ENCODE assay signal across 15 cellular contexts in the genomic region with DNA sequence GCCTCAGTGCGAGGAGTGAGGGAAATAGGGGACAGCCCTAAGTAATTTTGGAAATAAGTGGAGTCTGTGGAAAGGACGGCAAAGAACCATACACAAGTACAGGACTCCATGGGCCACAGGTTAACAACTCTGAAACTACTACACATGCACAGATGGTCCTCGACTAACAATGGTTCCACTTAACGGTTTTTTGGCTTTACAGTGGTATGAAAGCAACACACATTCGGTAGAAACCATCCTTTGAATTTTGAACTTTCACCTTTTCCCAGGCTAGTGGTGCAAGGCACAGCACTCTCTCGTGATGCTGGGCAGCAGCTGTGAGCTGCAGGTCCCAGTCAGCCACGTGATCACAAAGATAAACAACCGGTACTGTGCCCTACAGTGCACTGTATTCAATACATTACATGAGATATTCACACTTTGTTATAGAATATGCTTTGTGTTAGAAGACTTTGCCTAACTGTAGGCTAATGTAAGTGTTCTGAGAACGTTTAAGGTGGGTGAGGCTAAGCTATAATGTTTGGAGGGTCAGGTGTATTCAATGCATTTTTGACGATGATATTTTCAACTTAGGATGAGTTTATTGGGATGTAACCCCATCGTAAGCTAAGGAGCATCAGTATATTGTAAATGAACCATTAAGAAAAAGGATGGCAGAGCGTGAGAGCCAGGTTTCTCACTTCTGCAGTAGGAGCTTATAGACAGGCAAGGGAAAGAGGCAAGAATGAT. TPM values are rescaled to one million over a fixed set of nuclear protein-coding genes. Genes with fewer than 3 reads are reported as not detected.
DNase-seq lines count a peak whose midpoint lies in the region; ATAC-seq, FAIRE-seq and TF ChIP-seq lines count a peak whose summit lies in the region.
"Had no signal": no experiment of that assay in that cellular context is flagged by ENCODE, and none has a peak within 500 bp of the region (broad histone marks: within the 10 kb centered on the region; RNA-seq: fewer than 3 reads in every experiment).

No MANE protein-coding gene starts in this region.

- BruUV-seq in K562 (replicated peaks; lab: Mats Ljungman, UMichigan): no TSS peak

- peak overlapping the region; percentile 52 for H3K27ac ChIP-seq in KOPT-K1 (ENCODE audit: low read depth, low read length, poor library complexity, severe bottlenecking)
- H3K27ac ChIP-seq in K562 (ENCODE audit: extremely low read depth, low read depth, low read length): no peak overlapping the region
- no peak overlapping the region for H3K27ac ChIP-seq in naive thymus-derived CD4-positive, alpha-beta T cell (ENCODE audit: low read depth, low read length)
- H3K27ac ChIP-seq: ovary had no signal

- H3K9me3 ChIP-seq in KOPT-K1 (ENCODE audit: insufficient read depth, low read length, poor library complexity, severe bottlenecking): peaks cover 21% of the 10 kb centered on the region
- H3K9me3 ChIP-seq in K562 (replicated peaks; ENCODE audit: control insufficient read depth, insufficient read depth, low read depth, low read length): peaks cover 3% of the 10 kb centered on the region; the same call in 1 of the 2 replicates
- H3K9me3 ChIP-seq in naive thymus-derived CD4-positive, alpha-beta T cell (ENCODE audit: control insufficient read depth in 2 of 3, low read length in 3 of 3): no peaks in the 10 kb centered on the region
- H3K9me3 ChIP-seq: ovary had no signal

- no peak for TF ChIP-seq CTCF in K562 (IDR thresholded peaks at IDR 0.05 in 2 of 3, conservative IDR thresholded peaks at IDR 0.05 in 1 of 3; ENCODE audit: insufficient read depth in 2 of 3, low read depth in 1 of 3, low read length in 3 of 3)

- ATAC-seq in K562: no peak
- no peak for ATAC-seq in naive thymus-derived CD4-positive, alpha-beta T cell

- no peaks in the 10 kb centered on the region for H4K20me1 ChIP-seq in K562 (replicated peaks; ENCODE audit: control insufficient read depth, insufficient read depth, low read length)

- no peak for TF ChIP-seq RAD21 in K562 (CRISPR knock-in tag; conservative IDR thresholded peaks at IDR 0.05 in 1 of 2, IDR thresholded peaks at IDR 0.05 in 1 of 2)

- H3K4me1 Mint-ChIP-seq in naive thymus-derived CD4-positive, alpha-beta T cell: peaks cover 0 to 2% (median 0%) of the 10 kb centered on the region in 7 donors

- under 1% methylated on average over 12 of the region's 12 CpGs for WGBS in K562 (ENCODE audit: insufficient coverage, low coverage, missing lambda C conversion rate)

- H3K27ac Mint-ChIP-seq in naive thymus-derived CD4-positive, alpha-beta T cell: no peak overlapping the region
- H3K27ac Mint-ChIP-seq: activated T-cell treated with anti-CD3 and anti-CD28 coated beads, Interleukin-2, amount 50 U/mL, for 24 hours; dendritic cell treated with granulocyte-macrophage colony-stimulating factor and Interleukin-4, amounts not matched to agents 40 ng/mL and 50 ng/mL, for 4 days had no signal

- H3K27me3 Mint-ChIP-seq in naive thymus-derived CD4-positive, alpha-beta T cell: no peaks in the 10 kb centered on the region
- H3K27me3 Mint-ChIP-seq: activated T-cell treated with anti-CD3 and anti-CD28 coated beads, Interleukin-2, amount 50 U/mL, for 24 hours; dendritic cell treated with granulocyte-macrophage colony-stimulating factor and Interleukin-4, amounts not matched to agents 40 ng/mL and 50 ng/mL, for 4 days had no signal

- no peak overlapping the region for H3K4me3 ChIP-seq in K562
- no peak overlapping the region for H3K4me3 ChIP-seq in naive thymus-derived CD4-positive, alpha-beta T cell (ENCODE audit: low read length)
- H3K4me3 ChIP-seq: ovary had no signal

- peaks cover 0 to under 1% (median 0%) of the 10 kb centered on the region in 5 donors for H3K36me3 Mint-ChIP-seq in naive thymus-derived CD4-positive, alpha-beta T cell

- H3K27me3 ChIP-seq in K562 (ENCODE audit: control insufficient read depth in 2 of 2, insufficient read depth in 2 of 2, low read length in 2 of 2): peaks cover 13 to 15% of the 10 kb centered on the region in 2 experiments
- no peaks in the 10 kb centered on the region for H3K27me3 ChIP-seq in naive thymus-derived CD4-positive, alpha-beta T cell (ENCODE audit: control insufficient read depth in 2 of 2, insufficient read depth in 2 of 2, low read length in 2 of 2)
- H3K27me3 ChIP-seq: ovary had no signal

- no peak overlapping the region for H3K4me3 Mint-ChIP-seq in naive thymus-derived CD4-positive, alpha-beta T cell
- H3K4me3 Mint-ChIP-seq: activated T-cell treated with anti-CD3 and anti-CD28 coated beads, Interleukin-2, amount 50 U/mL, for 24 hours; dendritic cell treated with granulocyte-macrophage colony-stimulating factor and Interleukin-4, amounts not matched to agents 40 ng/mL and 50 ng/mL, for 4 days had no signal

- FAIRE-seq in K562 (lab: Jason Lieb, UNC): no peak
- FAIRE-seq: urothelium cell line had no signal

- no peak for TF ChIP-seq EP300 in K562 (IDR thresholded peaks at IDR 0.05; ENCODE audit: low read length)

- H2AFZ ChIP-seq in K562 (ENCODE audit: low read depth, low read length): no peak overlapping the region

- H3K79me2 ChIP-seq in K562 (ENCODE audit: control insufficient read depth, insufficient read depth, low read length): no peaks in the 10 kb centered on the region

- H3K36me3 ChIP-seq in KOPT-K1 (ENCODE audit: insufficient read depth, low read length) (no peaks in the 10 kb centered on the region), K562 (ENCODE audit: control insufficient read depth, insufficient read depth, low read length) (no peaks in the 10 kb centered on the region)
- H3K36me3 ChIP-seq in naive thymus-derived CD4-positive, alpha-beta T cell (ENCODE audit: control insufficient read depth in 2 of 3, insufficient read depth in 3 of 3, low read length in 3 of 3): no peaks in the 10 kb centered on the region
- H3K36me3 ChIP-seq: ovary had no signal

- intact Hi-C loops in K562 (cut with micrococcal nuclease): no loop called here
- intact Hi-C loops in naive thymus-derived CD4-positive, alpha-beta T cell (cut with micrococcal nuclease): no loop called here

- CTCF ChIA-PET in K562 (lab: Yijun Ruan, JAX; ENCODE audit: low intra/inter-chr PET ratio): no interaction called here
- CTCF ChIA-PET in naive thymus-derived CD4-positive, alpha-beta T cell (lab: Charles Lee): no interaction called here

- peaks cover 0 to 22% (median 10%) of the 10 kb centered on the region in 11 donors for H3K9me3 Mint-ChIP-seq in naive thymus-derived CD4-positive, alpha-beta T cell

- H3K9me1 ChIP-seq in K562 (ENCODE audit: control insufficient read depth, insufficient read depth, low read length): no peaks in the 10 kb centered on the region

- in situ Hi-C loops in K562 (cut with MboI): no loop called here

- peak; percentile 63 for DNase-seq in COLO668 (lab: John Stamatoyannopoulos, UW; ENCODE audit: unreplicated experiment)
- no peak for DNase-seq in K562 (ENCODE audit: extremely low read depth in 1 of 4, low spot score in 3 of 4)
- peak; percentile 64 to 85 for DNase-seq in lung microvascular endothelial cell (ENCODE audit: low read depth in 2 of 2)
- DNase-seq in RPMI8226: no peak
- DNase-seq in NCI-H187 treated with DMSO at 0.1 percent for 48 hours (lab: John Stamatoyannopoulos, UW): no peak
- DNase-seq in cerebellar nuclear complex (lab: John Stamatoyannopoulos, UW): no peak
- no peak for DNase-seq in naive thymus-derived CD4-positive, alpha-beta T cell
- DNase-seq: activated CD4-positive, alpha-beta T cell treated with anti-CD3 and anti-CD28 coated beads for 4 hours; activated T-cell treated with anti-CD3 and anti-CD28 coated beads, Interleukin-2, amount 50 U/mL, for 24 hours; NCI-H1436 treated with DMSO at 0.1 percent for 48 hours; ovary; stimulated activated CD4-positive, alpha-beta T cell treated with anti-CD3 and anti-CD28 coated beads, Interleukin-2, amount 100 ng/mL, for 24 hours had no signal

- no peaks in the 10 kb centered on the region for H3K4me1 ChIP-seq in K562 (replicated peaks in 1 of 2; ENCODE audit: control insufficient read depth in 2 of 2, insufficient read depth in 2 of 2, low read length in 2 of 2)
- no peaks in the 10 kb centered on the region for H3K4me1 ChIP-seq in naive thymus-derived CD4-positive, alpha-beta T cell (ENCODE audit: control insufficient read depth in 2 of 2, insufficient read depth in 2 of 2, low read length in 2 of 2)

- no peak for TF ChIP-seq POLR2A in K562 (conservative IDR thresholded peaks at IDR 0.05)

- POLR2A ChIA-PET in K562 (lab: Yijun Ruan, JAX): interaction anchor here (0.6 kb wide), 1 partner anchor 12 kb away, joined by 3 read pairs; no protein-coding TSS in a partner anchor
- POLR2A ChIA-PET in naive thymus-derived CD4-positive, alpha-beta T cell (lab: Charles Lee): no interaction called here

- H3K4me2 ChIP-seq in K562 (ENCODE audit: insufficient read depth, low read length): no peak overlapping the region

- no peak overlapping the region for H3K9ac ChIP-seq in K562 (ENCODE audit: insufficient read depth in 1 of 2, low read depth in 2 of 2, low read length in 2 of 2)

TF ChIP-seq in K562, 482 proteins besides CTCF, POLR2A, EP300 and RAD21 (continues in another document):
- TF ChIP-seq HNRNPK (IDR thresholded peaks at IDR 0.05; ENCODE audit: low read depth, low read length, poor library complexity, severe bottlenecking): no peak
- TF ChIP-seq LEF1 (IDR thresholded peaks at IDR 0.05): no peak
- TF ChIP-seq TAF9B (IDR thresholded peaks at IDR 0.05; ENCODE audit: partially characterized antibody): no peak
- no peak for TF ChIP-seq ZBTB1 (CRISPR knock-in tag; IDR thresholded peaks at IDR 0.05; ENCODE audit: borderline replicate concordance, low read depth)

RNA-seq across cellular contexts. Expression of a gene that starts 44.6 kb away (rescaled TPM):
- total RNA-seq in K562 (2011; cell fraction: chromatin; rRNA removed; ENCODE audit: low replicate concordance): 7.0 and 9.7 TPM in 2 replicates
- 3.2 and 5.1 TPM in 2 replicates for total RNA-seq in K562 (2011; cell fraction: nucleolus; rRNA removed)
- total RNA-seq in K562 (2011; cell fraction: nucleoplasm; rRNA removed): 4.7 and 5.7 TPM in 2 replicates
- total RNA-seq in K562 (2014; rRNA removed) (0.91 and 1.7 TPM in 2 replicates), K562 (2014; rRNA removed; fragmentation: Illumina TruSeq; extraction: Trizol) (0.80 and 1.3 TPM in 2 replicates), K562 (2015; rRNA removed; fragmentation: Illumina TruSeq; extraction: Trizol) (0.36 and 0.64 TPM in 2 replicates), K562 (2021) (1.3 and 1.4 TPM in 2 replicates), lung microvascular endothelial cell (62.8 and 96.8 TPM in 2 replicates)
- polyA plus RNA-seq in K562 (2011; rRNA removed) (0.82 and 1.4 TPM in 2 replicates), K562 (2014; fragmentation: Illumina TruSeq; extraction: Trizol) (0.82 and 0.94 TPM in 2 replicates), K562 (2014; fragmentation: Nextera tagmentation; extraction: Ambion mirVana) (under 1 TPM; 0.41 to 0.70 TPM), K562 (2014; rRNA removed) (1.2 and 1.3 TPM in 2 replicates)
- 0.60 and 0.72 TPM in 2 replicates for polyA plus RNA-seq in K562 (2011; cell fraction: cytosol; rRNA removed)
- polyA plus RNA-seq in K562 (2011; cell fraction: nucleus; rRNA removed): 4.6 and 5.6 TPM in 2 replicates
- polyA plus RNA-seq in K562 (2012): 1.0 and 11.3 TPM in 2 replicates
- 1.6 and 2.9 TPM in 2 replicates for polyA minus RNA-seq in K562 (2011; rRNA and poly(A)+ RNA removed)
- polyA minus RNA-seq in K562 (2011; cell fraction: cytosol; rRNA and poly(A)+ RNA removed): 1.6 TPM in 1 of 2 replicates, not detected in the other
- 2.7 and 4.6 TPM in 2 replicates for polyA minus RNA-seq in K562 (2011; cell fraction: nucleus; rRNA and poly(A)+ RNA removed)
- 10 to 100 TPM in 1 of 5 experiments, 1 to 10 TPM in 3, under 1 TPM in 1; 0.87 to 20.1 (median 2.4) TPM for total RNA-seq in naive thymus-derived CD4-positive, alpha-beta T cell
- under 1 TPM; 0.30 to 0.37 TPM for polyA plus RNA-seq in naive thymus-derived CD4-positive, alpha-beta T cell

Comparison
In these comparisons a context has a peak if more than half of its experiments do, and no peak if none do; other contexts are left out.
1. DNase-seq: peak in COLO668 (single experiment) and lung microvascular endothelial cell (2 of 2); none in K562 (0 of 4), RPMI8226 (single experiment), NCI-H187 treated with DMSO at 0.1 percent for 48 hours (single experiment), cerebellar nuclear complex (0 of 2) and naive thymus-derived CD4-positive, alpha-beta T cell (0 of 9).